ENCODE assay signal across 8 cellular contexts in genomic region chr3:133578548-133579191, GRCh38. TPM values are rescaled to one million over a fixed set of nuclear protein-coding genes. Genes with fewer than 3 reads are reported as not detected.
A peak's percentile ranks its signal among the peaks of the same experiment; 100 is the strongest.
DNase-seq lines count a peak whose midpoint lies in the region; ATAC-seq, FAIRE-seq and TF ChIP-seq lines count a peak whose summit lies in the region.

No MANE protein-coding gene starts in this region.

- no peak overlapping the region for H3K27ac ChIP-seq in breast epithelium

- no peaks in the 10 kb centered on the region for H3K27me3 ChIP-seq in breast epithelium

- intact Hi-C loops in breast epithelium (cut with DNase I; ENCODE audit: low total_unique reads): no loop called here

- TF ChIP-seq CTCF in breast epithelium (IDR thresholded peaks at IDR 0.05): peak in 2 of 3 donors; percentile 37 to 42

- peaks cover 0 to 16% of the 10 kb centered on the region in 2 donors for H3K4me1 ChIP-seq in breast epithelium

- no peaks in the 10 kb centered on the region for H3K27me3 Mint-ChIP-seq in natural killer cell treated with Interleukin-12 subunit alpha and Interleukin-12 subunit beta and Interleukin-15 and Interleukin-18, amount 100 ng/mL, for 72 hours

- H3K9me3 Mint-ChIP-seq in natural killer cell treated with Interleukin-12 subunit alpha and Interleukin-12 subunit beta and Interleukin-15 and Interleukin-18, amount 100 ng/mL, for 72 hours: no peaks in the 10 kb centered on the region

- DNase-seq in Caki2 (ENCODE audit: low read depth) (peak; percentile 53), breast epithelium (ENCODE audit: low spot score in 2 of 2) (no peak), GM12892 (ENCODE audit: insufficient read length) (no peak), SIG-M5 treated with dmso at 0.1 percent for 504 hours (lab: John Stamatoyannopoulos, UW; ENCODE audit: unreplicated experiment) (no peak)
- peak; percentile 16 for DNase-seq in Jurkat, Clone E6-1 (ENCODE audit: low read depth, low spot score)
- DNase-seq in natural killer cell treated with Interleukin-12 subunit alpha and Interleukin-12 subunit beta and Interleukin-15 and Interleukin-18, amount 100 ng/mL, for 72 hours (ENCODE audit: low spot score): no peak

- in situ Hi-C loops in Caki2 (cut with HindIII; ENCODE audit: low pct_unique_long_range_greater_than_20kb, low sequenced_read_pairs): no loop called here

- ATAC-seq in natural killer cell treated with Interleukin-12 subunit alpha and Interleukin-12 subunit beta and Interleukin-15 and Interleukin-18, amount 100 ng/mL, for 72 hours: no peak
- no peak for ATAC-seq in HG02642 (IDR thresholded peaks at IDR 0.05; ENCODE audit: poor library complexity, unreplicated experiment)
- ATAC-seq in GM21528 (IDR thresholded peaks at IDR 0.05; ENCODE audit: low FRiP score, unreplicated experiment): no peak

- H3K27ac Mint-ChIP-seq in natural killer cell treated with Interleukin-12 subunit alpha and Interleukin-12 subunit beta and Interleukin-15 and Interleukin-18, amount 100 ng/mL, for 72 hours: peak overlapping the region in 1 of 2 donors; percentile 100

- H3K4me1 Mint-ChIP-seq in natural killer cell treated with Interleukin-12 subunit alpha and Interleukin-12 subunit beta and Interleukin-15 and Interleukin-18, amount 100 ng/mL, for 72 hours (ENCODE audit: low read depth in 2 of 2): peaks cover 58 to 59% of the 10 kb centered on the region in 2 donors

- H3K9me3 ChIP-seq in breast epithelium: no peaks in the 10 kb centered on the region

- no peaks in the 10 kb centered on the region for H3K36me3 ChIP-seq in breast epithelium

- no peak for FAIRE-seq in GM12892 (lab: Jason Lieb, UNC)

- peak overlapping the region; percentile 95 for H3K4me3 Mint-ChIP-seq in natural killer cell treated with Interleukin-12 subunit alpha and Interleukin-12 subunit beta and Interleukin-15 and Interleukin-18, amount 100 ng/mL, for 72 hours

- no peak overlapping the region for H3K4me3 ChIP-seq in Jurkat, Clone E6-1 (ENCODE audit: low read length)
- H3K4me3 ChIP-seq in breast epithelium: peak overlapping the region in 1 of 3 donors; percentile 32

- peaks cover 38% of the 10 kb centered on the region for H3K36me3 Mint-ChIP-seq in natural killer cell treated with Interleukin-12 subunit alpha and Interleukin-12 subunit beta and Interleukin-15 and Interleukin-18, amount 100 ng/mL, for 72 hours

- TF ChIP-seq POLR2A in breast epithelium (IDR thresholded peaks at IDR 0.05) (no peak), GM12892 (IDR thresholded peaks at IDR 0.05; ENCODE audit: low read depth, low read length) (no peak; the same call in 1 of the 2 replicates)

RNA-seq across cellular contexts. Expression of gene CDV3, which starts 5.2 kb away (rescaled TPM):
- total RNA-seq in Caki2 (2014; rRNA removed; shearing (Covaris generic); ENCODE audit: low replicate concordance): 49.6 and 71.3 TPM in 2 replicates
- polyA plus RNA-seq in Jurkat, Clone E6-1 (2012; ENCODE audit: insufficient read depth, insufficient read length): 150 TPM
- total RNA-seq in breast epithelium: 100 to 1,000 TPM; 119 to 188 (median 141) TPM
- 100 to 1,000 TPM; 202 to 204 TPM for total RNA-seq in natural killer cell treated with Interleukin-12 subunit alpha and Interleukin-12 subunit beta and Interleukin-15 and Interleukin-18, amount 100 ng/mL, for 72 hours
- 133 TPM for polyA plus RNA-seq in GM12892 (2012; ENCODE audit: missing spikeins)

Comparison
In these comparisons a context has a peak if more than half of its experiments do, and no peak if none do; other contexts are left out.
1. DNase-seq: peak in Caki2 (single experiment) and Jurkat, Clone E6-1 (single experiment); none in breast epithelium (0 of 2), natural killer cell treated with Interleukin-12 subunit alpha and Interleukin-12 subunit beta and Interleukin-15 and Interleukin-18, amount 100 ng/mL, for 72 hours (single experiment), GM12892 (single experiment) and SIG-M5 treated with dmso at 0.1 percent for 504 hours (single experiment).